Comparison of ENCODE assay signal across 8 cellular contexts in the genomic region with DNA sequence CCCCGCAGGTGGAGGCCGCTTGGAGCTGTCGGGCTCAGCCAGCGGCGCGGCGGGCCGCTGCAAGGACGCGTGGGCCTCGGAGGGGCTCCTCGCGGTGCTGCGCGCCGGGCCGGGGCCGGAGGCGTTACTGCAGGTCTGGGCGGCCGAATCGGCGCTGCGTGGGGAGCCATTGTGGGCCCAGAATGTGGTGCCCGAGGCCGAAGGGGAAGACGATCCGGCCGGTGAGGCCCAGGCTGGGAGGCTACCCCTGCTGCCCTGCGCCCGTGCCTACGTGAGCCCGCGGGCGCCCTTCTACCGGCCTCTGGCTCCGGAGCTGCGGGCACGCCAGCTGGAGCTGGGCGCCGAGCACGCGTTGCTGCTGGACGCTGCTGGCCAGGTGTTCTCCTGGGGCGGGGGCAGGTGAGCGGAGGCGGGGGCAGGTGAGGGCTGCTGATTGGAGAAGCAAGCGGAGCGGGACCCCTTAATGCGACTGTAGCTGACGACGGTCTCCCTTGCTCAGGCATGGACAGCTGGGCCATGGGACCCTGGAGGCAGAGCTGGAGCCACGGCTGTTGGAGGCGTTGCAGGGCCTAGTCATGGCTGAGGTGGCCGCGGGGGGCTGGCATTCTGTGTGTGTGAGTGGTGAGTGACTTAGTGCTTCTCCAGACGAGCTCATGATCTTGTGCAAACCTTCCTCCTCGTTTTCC.
DNase-seq lines count a peak whose midpoint lies in the region; ATAC-seq and TF ChIP-seq lines count a peak whose summit lies in the region.

No MANE protein-coding gene starts in this region.

- no peaks in the 10 kb centered on the region for H3K27me3 ChIP-seq in DND-41 (ENCODE audit: insufficient read depth, low read length, poor library complexity)
- H3K27me3 ChIP-seq in neutrophil = no peaks in the 10 kb centered on the region

- no peak overlapping the region for H3K4me3 ChIP-seq in DND-41 (ENCODE audit: low read depth in 1 of 2, low read length in 2 of 2)
- peak overlapping the region; percentile 63 for H3K4me3 ChIP-seq in fibroblast of pulmonary artery (replicated peaks; ENCODE audit: low read depth, low read length)
- H3K4me3 ChIP-seq in neutrophil (ENCODE audit: low read depth in 1 of 2, low read length in 1 of 2) = peak overlapping the region; percentile 39 to 60

- H3K79me2 ChIP-seq in DND-41 (ENCODE audit: insufficient read depth, low read length) = peaks cover 38% of the 10 kb centered on the region

- DNase-seq in DND-41 (no peak), T1000 (lab: John Stamatoyannopoulos, UW) (peak; percentile 35), fibroblast of pulmonary artery (ENCODE audit: low read depth) (peak; percentile 26), NOMO-1 treated with DMSO at 0.1 percent for 48 hours (lab: John Stamatoyannopoulos, UW; ENCODE audit: unreplicated experiment) (no peak), NCI-H1105 treated with DMSO at 0.1 percent for 48 hours (lab: John Stamatoyannopoulos, UW) (no peak), HPDE6-E6E7 (ENCODE audit: extremely low spot score) (no peak), putamen (ENCODE audit: low spot score) (no peak)

- no peak for ATAC-seq in DND-41 (ENCODE audit: insufficient read depth, low read depth)

- peaks cover 5% of the 10 kb centered on the region; the same call in 1 of the 2 replicates for H4K20me1 ChIP-seq in DND-41 (ENCODE audit: insufficient read depth, low read length)

- H3K4me1 ChIP-seq in DND-41 (ENCODE audit: insufficient read depth, low read length) (peaks cover 26% of the 10 kb centered on the region), neutrophil (ENCODE audit: control insufficient read depth in 1 of 2, insufficient read depth in 1 of 2, low read depth in 1 of 2, low read length in 1 of 2) (peaks cover 23 to 30% of the 10 kb centered on the region in 2 experiments)

- H3K4me2 ChIP-seq in DND-41 (ENCODE audit: insufficient read depth, low read length) = no peak overlapping the region

- H3K27ac ChIP-seq in DND-41 (ENCODE audit: low read length) (no peak overlapping the region), neutrophil (no peak overlapping the region)

- H3K9ac ChIP-seq in DND-41 (ENCODE audit: low read depth, low read length) = 0 out of 2 replicates have a peak overlapping the region, but pooled peaks have one; percentile 11

- H2AFZ ChIP-seq in DND-41 (ENCODE audit: low read depth, low read length) = no peak overlapping the region

- H3K9me3 ChIP-seq in DND-41 (ENCODE audit: insufficient read depth, low read length, severe bottlenecking) = no peaks in the 10 kb centered on the region
- no peaks in the 10 kb centered on the region for H3K9me3 ChIP-seq in neutrophil

- no peak for TF ChIP-seq CTCF in DND-41 (IDR thresholded peaks at IDR 0.05; ENCODE audit: borderline replicate concordance, extremely low read depth, low read length, poor library complexity, severe bottlenecking)
- TF ChIP-seq CTCF in fibroblast of pulmonary artery (IDR thresholded peaks at IDR 0.05; ENCODE audit: low read length, missing control alignments) = no peak
- TF ChIP-seq CTCF in neutrophil (IDR thresholded peaks at IDR 0.05) = no peak

- H3K36me3 ChIP-seq in DND-41 (ENCODE audit: insufficient read depth, low read length) (peaks cover 70% of the 10 kb centered on the region), neutrophil (peaks cover 43% of the 10 kb centered on the region)

Comparison
In these comparisons a context has a peak if more than half of its experiments do, and no peak if none do; other contexts are left out.
1. DNase-seq: peak in T1000 (single experiment) and fibroblast of pulmonary artery (single experiment); none in DND-41 (single experiment), NOMO-1 treated with DMSO at 0.1 percent for 48 hours (single experiment), NCI-H1105 treated with DMSO at 0.1 percent for 48 hours (single experiment), HPDE6-E6E7 (single experiment) and putamen (single experiment).
2. H3K4me3 ChIP-seq: peak in fibroblast of pulmonary artery (single experiment) and neutrophil (2 of 2); none in DND-41 (0 of 2).